Comparison of ENCODE assay signal across 8 cellular contexts in genomic region chr3:50245251-50245745, GRCh38. TPM values are rescaled to one million over a fixed set of nuclear protein-coding genes. Genes with fewer than 3 reads are reported as not detected.
DNase-seq lines count a peak whose midpoint lies in the region; TF ChIP-seq lines count a peak whose summit lies in the region.

No MANE protein-coding gene starts in this region.

- DNase-seq in Calu3 (no peak), RPMI7951 (ENCODE audit: low read depth) (peak; percentile 70), endodermal cell (no peak), ovary (no peak), NCI-H1092 treated with DMSO at 0.1 percent for 48 hours (lab: John Stamatoyannopoulos, UW) (no peak), NCI-H446 treated with DMSO at 0.1 percent for 48 hours (lab: John Stamatoyannopoulos, UW) (no peak), SIG-M5 treated with dmso at 0.1 percent for 504 hours (lab: John Stamatoyannopoulos, UW; ENCODE audit: unreplicated experiment) (no peak), ecto neural progenitor cell (ENCODE audit: low spot score) (no peak)

- H3K4me3 ChIP-seq in endodermal cell (ENCODE audit: low read length) (peak overlapping the region; percentile 18), ovary (peak overlapping the region; percentile 41)

- H3K36me3 Mint-ChIP-seq in Calu3 (ENCODE audit: insufficient read depth, unreplicated experiment) (peaks cover 20% of the 10 kb centered on the region), endodermal cell (ENCODE audit: low read depth) (peaks cover 19% of the 10 kb centered on the region)

- H3K4me1 Mint-ChIP-seq in Calu3 (ENCODE audit: low read depth, unreplicated experiment) (peaks cover 20% of the 10 kb centered on the region), endodermal cell (peaks cover 36% of the 10 kb centered on the region)

- TF ChIP-seq POLR2A in ovary (IDR thresholded peaks at IDR 0.05): no peak

- H3K27ac ChIP-seq in endodermal cell (ENCODE audit: low read depth, low read length) (peak overlapping the region; percentile 87), ovary (peak overlapping the region; percentile 64 to 82)

- intact Hi-C loops in Calu3 (cut with micrococcal nuclease; ENCODE audit: unreplicated experiment): no loop called here
- intact Hi-C loops in ovary (cut with DNase I): no loop called here

- TF ChIP-seq EP300 in ovary (IDR thresholded peaks at IDR 0.05): no peak

- H3K9me3 ChIP-seq in endodermal cell (ENCODE audit: control insufficient read depth, low read length) (no peaks in the 10 kb centered on the region), ovary (no peaks in the 10 kb centered on the region)

- TF ChIP-seq CTCF in Calu3 (IDR thresholded peaks at IDR 0.05; ENCODE audit: unreplicated experiment) (no peak), endodermal cell (conservative IDR thresholded peaks at IDR 0.05) (no peak), ovary (IDR thresholded peaks at IDR 0.05) (no peak)

- WGBS in endodermal cell (ENCODE audit: insufficient coverage in 1 of 2, insufficient read length in 1 of 2), 2 experiments: 89 to 90% methylated on average over 13 to 16 of the region's 16 CpGs
- WGBS in ovary, 3 donors: 53 to 54% (median 53%) methylated on average over 14 to 16 of the region's 16 CpGs

- H3K4me3 Mint-ChIP-seq in Calu3 (ENCODE audit: low read depth, unreplicated experiment): peak overlapping the region; percentile 80
- peak overlapping the region; percentile 20 for H3K4me3 Mint-ChIP-seq in endodermal cell

- H3K27ac Mint-ChIP-seq in Calu3 (ENCODE audit: unreplicated experiment) (no peak overlapping the region), endodermal cell (peak overlapping the region; percentile 95)

- CTCF ChIA-PET in Calu3 (lab: Charles Lee): no interaction called here

- H3K27me3 Mint-ChIP-seq in Calu3 (ENCODE audit: unreplicated experiment) (no peaks in the 10 kb centered on the region), endodermal cell (ENCODE audit: insufficient read depth) (no peaks in the 10 kb centered on the region)

- H3K4me1 ChIP-seq in endodermal cell (ENCODE audit: control insufficient read depth, insufficient read depth, low read length) (peaks cover 28% of the 10 kb centered on the region), ovary (ENCODE audit: insufficient read depth) (peaks cover 27% of the 10 kb centered on the region)

- H3K27me3 ChIP-seq in endodermal cell (ENCODE audit: control insufficient read depth, insufficient read depth, low read length, poor library complexity, severe bottlenecking) (no peaks in the 10 kb centered on the region), ovary (no peaks in the 10 kb centered on the region)

- H3K9ac ChIP-seq in endodermal cell (ENCODE audit: extremely low read depth, low read length, poor library complexity, severe bottlenecking): peak overlapping the region; percentile 42

- peaks cover 33% of the 10 kb centered on the region for H3K36me3 ChIP-seq in endodermal cell (ENCODE audit: control insufficient read depth, insufficient read depth, low read length)
- no peaks in the 10 kb centered on the region for H3K36me3 ChIP-seq in ovary

- no peaks in the 10 kb centered on the region for H3K9me3 Mint-ChIP-seq in Calu3 (ENCODE audit: low read depth, unreplicated experiment)
- H3K9me3 Mint-ChIP-seq in endodermal cell: no peaks in the 10 kb centered on the region

- BruUV-seq in Calu3 (replicated peaks; lab: Mats Ljungman, UMichigan): no TSS peak

RNA-seq across cellular contexts. Expression of gene GNAI2, which starts 9.3 kb away (rescaled TPM):
- total RNA-seq in Calu3 (2022) (92.5 and 102 TPM in 2 replicates), endodermal cell (100 to 1,000 TPM; 243 to 278 TPM), ovary (100 to 1,000 TPM in 6 of 7 donors, 10 to 100 TPM in 1; 72.3 to 259 (median 212) TPM)
- 302 and 305 TPM in 2 replicates for total RNA-seq in RPMI7951 (2014; rRNA removed; shearing (Covaris generic))
- 454 TPM for polyA plus RNA-seq in endodermal cell (2013, experiment 1 of 2)
- 428 TPM for polyA plus RNA-seq in endodermal cell (2013, experiment 2 of 2)
- polyA plus RNA-seq in ovary: 100 to 1,000 TPM; 189 to 309 TPM

RNA-seq across cellular contexts. Expression of gene SEMA3B, which starts 23.6 kb away (rescaled TPM):
- total RNA-seq in Calu3 (2022): 20.3 and 25.7 TPM in 2 replicates
- 3.1 and 5.6 TPM in 2 replicates for total RNA-seq in RPMI7951 (2014; rRNA removed; shearing (Covaris generic))
- total RNA-seq in endodermal cell: 10 to 100 TPM in 1 of 2 donors, 1 to 10 TPM in 1; 6.5 to 10.3 TPM
- 19.4 TPM for polyA plus RNA-seq in endodermal cell (2013, experiment 1 of 2)
- 15.1 TPM for polyA plus RNA-seq in endodermal cell (2013, experiment 2 of 2)
- total RNA-seq in ovary: 100 to 1,000 TPM in 1 of 7 donors, 10 to 100 TPM in 6; 18.4 to 224 (median 51.9) TPM
- polyA plus RNA-seq in ovary: 10 to 100 TPM in 1 of 2 donors, 1 to 10 TPM in 1; 5.0 to 30.9 TPM

RNA-seq across cellular contexts. Expression of gene LSMEM2, which starts 33.6 kb away (rescaled TPM):
- 0.32 TPM in 1 of 2 replicates, not detected in the other for total RNA-seq in Calu3 (2022)
- not detected in 2 replicates for total RNA-seq in RPMI7951 (2014; rRNA removed; shearing (Covaris generic))
- not detected for total RNA-seq in endodermal cell
- polyA plus RNA-seq in endodermal cell (2013, experiment 1 of 2): 0.25 TPM
- not detected for polyA plus RNA-seq in endodermal cell (2013, experiment 2 of 2)
- total RNA-seq in ovary: 1 to 10 TPM in 2 of 7 donors, under 1 TPM in 3, not detected in 2; 0.42 to 1.4 (median 0.76) TPM
- polyA plus RNA-seq in ovary: 1 to 10 TPM in 1 of 2 donors, under 1 TPM in 1; 0.60 to 1.0 TPM

RNA-seq across cellular contexts. Expression of gene SLC38A3, which starts 40.2 kb away (rescaled TPM):
- total RNA-seq in Calu3 (2022): not detected in 2 replicates
- not detected in 2 replicates for total RNA-seq in RPMI7951 (2014; rRNA removed; shearing (Covaris generic))
- total RNA-seq in endodermal cell: 1 to 10 TPM; 1.5 to 1.9 TPM
- 4.4 TPM for polyA plus RNA-seq in endodermal cell (2013, experiment 1 of 2)
- polyA plus RNA-seq in endodermal cell (2013, experiment 2 of 2): 4.3 TPM
- total RNA-seq in ovary: 10 to 100 TPM in 2 of 7 donors, 1 to 10 TPM in 5; 3.0 to 10.9 (median 8.3) TPM
- polyA plus RNA-seq in ovary: 1 to 10 TPM; 1.6 to 6.6 TPM

RNA-seq across cellular contexts. Expression of gene IFRD2, which starts 46.9 kb away (rescaled TPM):
- total RNA-seq in Calu3 (2022) (121 TPM in 2 replicates), endodermal cell (10 to 100 TPM; 56.6 to 70.9 TPM), ovary (10 to 100 TPM; 31.8 to 76.9 (median 56.4) TPM)
- 97.9 and 116 TPM in 2 replicates for total RNA-seq in RPMI7951 (2014; rRNA removed; shearing (Covaris generic))
- 42.4 TPM for polyA plus RNA-seq in endodermal cell (2013, experiment 1 of 2)
- polyA plus RNA-seq in endodermal cell (2013, experiment 2 of 2): 35.6 TPM
- polyA plus RNA-seq in ovary: 10 to 100 TPM; 14.5 to 32.8 TPM
